In the genomic region with DNA sequence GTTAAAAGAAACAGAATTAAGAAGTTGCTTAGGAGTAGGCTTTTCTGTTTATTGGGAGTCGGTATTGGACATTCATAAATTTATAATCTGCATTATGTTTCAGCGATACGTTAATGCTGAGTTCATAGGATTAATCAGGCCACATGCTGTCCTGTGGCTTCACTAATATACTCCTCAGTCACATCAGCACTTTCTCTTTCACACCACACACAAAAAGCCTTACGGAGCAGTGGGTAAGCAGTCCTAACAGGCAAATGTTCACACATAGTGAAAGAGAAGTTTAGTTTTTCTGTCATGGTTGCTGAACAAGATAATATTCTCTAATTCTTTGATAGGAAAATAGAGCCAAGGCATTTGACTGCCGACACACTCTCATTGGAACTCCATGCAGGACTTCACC, we compare ENCODE assay signal across 8 cellular contexts.
"Had no signal": no experiment of that assay in that cellular context is flagged by ENCODE, and none has a peak within 500 bp of the region (broad histone marks: within the 10 kb centered on the region; RNA-seq: fewer than 3 reads in every experiment).

No MANE protein-coding gene starts in this region.

- FAIRE-seq: H1, H54, HepG2 had no signal

- ATAC-seq: GM23338, HepG2 had no signal

- DNase-seq: H9, HCEC 1CT, KBM-7 had no signal

- H3K27ac ChIP-seq: HL-60 had no signal

- H3K4me3 ChIP-seq: GM23338 had no signal
